Comparison of ENCODE assay signal across 29 cellular contexts in genomic region chr4:38865445-38865844, GRCh38. TPM values are rescaled to one million over a fixed set of nuclear protein-coding genes. Genes with fewer than 3 reads are reported as not detected.
DNase-seq lines count a peak whose midpoint lies in the region; ATAC-seq, FAIRE-seq and TF ChIP-seq lines count a peak whose summit lies in the region.
"Had no signal": no experiment of that assay in that cellular context is flagged by ENCODE, and none has a peak within 500 bp of the region (broad histone marks: within the 10 kb centered on the region; RNA-seq: fewer than 3 reads in every experiment).

No MANE protein-coding gene starts in this region.

- H3K27me3 ChIP-seq in Karpas-422 (ENCODE audit: low read length) (no peaks in the 10 kb centered on the region), HepG2 (ENCODE audit: control insufficient read depth in 1 of 2, insufficient read depth in 2 of 2, low read length in 2 of 2) (no peaks in the 10 kb centered on the region), neutrophil (no peaks in the 10 kb centered on the region), BE2C (no peaks in the 10 kb centered on the region)
- H3K27me3 ChIP-seq in CD4-positive, alpha-beta memory T cell (ENCODE audit: insufficient read depth, low read length), result no peaks in the 10 kb centered on the region
- H3K27me3 ChIP-seq: gastroesophageal sphincter, testis, uterus had no signal

- H2AFZ ChIP-seq in Karpas-422 (ENCODE audit: low read length) (no peak overlapping the region), HepG2 (ENCODE audit: low read length) (peak overlapping the region; percentile 45)

- H3K27ac ChIP-seq in Karpas-422 (ENCODE audit: low read length) (no peak overlapping the region), HepG2 (ENCODE audit: extremely low read length, insufficient read depth, low read length) (no peak overlapping the region), neutrophil (peak overlapping the region; percentile 44)
- H3K27ac ChIP-seq in CD4-positive, alpha-beta memory T cell (ENCODE audit: low read depth, low read length), result no peak overlapping the region
- H3K27ac ChIP-seq: gastroesophageal sphincter, left ventricle myocardium inferior, SK-N-MC, testis, uterus had no signal

- ATAC-seq in HepG2 (no peak), GM21825 (IDR thresholded peaks at IDR 0.05; ENCODE audit: unreplicated experiment) (no peak)
- ATAC-seq: gastroesophageal sphincter; K562; natural killer cell treated with Interleukin-12 subunit alpha and Interleukin-12 subunit beta and Interleukin-15 and Interleukin-18, amount 100 ng/mL, for 72 hours; sciatic nerve; stimulated activated naive B cell treated with anti-CD40 and anti-IgM and Interleukin-4, amounts not matched to agents 10 μg/mL and 1 μg/mL and 100 μg/mL, for 72 hours had no signal

- BruUV-seq in HepG2 (replicated peaks; lab: Mats Ljungman, UMichigan), result no TSS peak

- FAIRE-seq in HepG2 (lab: Jason Lieb, UNC), result peak; percentile 8
- FAIRE-seq: D721Med, K562 had no signal

- CTCF ChIA-PET in HepG2 (lab: Yijun Ruan, JAX; ENCODE audit: low intra/inter-chr PET ratio, low total read pairs), result no interaction called here
- CTCF ChIA-PET in CD4-positive, alpha-beta memory T cell (lab: Charles Lee; ENCODE audit: partially characterized antibody), result interaction anchor here (1.2 to 1.7 kb wide), 2 partner anchors 8 to 83 kb away, joined by 3 to 6 read pairs; partner anchors contain the start of genes TLR10 and TLR6

- TF ChIP-seq CTCF in HepG2 (CRISPR knock-in tag; IDR thresholded peaks at IDR 0.05), result no peak
- TF ChIP-seq CTCF in neutrophil (IDR thresholded peaks at IDR 0.05), result no peak
- no peak for TF ChIP-seq CTCF in BE2C (IDR thresholded peaks at IDR 0.05; ENCODE audit: low read depth, low read length)

- no peak for TF ChIP-seq RAD21 in HepG2 (CRISPR knock-in tag; IDR thresholded peaks at IDR 0.05)

- H3K79me2 ChIP-seq in Karpas-422 (ENCODE audit: low read length) (no peaks in the 10 kb centered on the region), HepG2 (ENCODE audit: insufficient read depth, low read length) (peaks cover 30% of the 10 kb centered on the region)

- H3K9me3 ChIP-seq in Karpas-422 (ENCODE audit: low read length), result no peaks in the 10 kb centered on the region
- no peaks in the 10 kb centered on the region for H3K9me3 ChIP-seq in HepG2 (ENCODE audit: low read length)
- H3K9me3 ChIP-seq in neutrophil, result no peaks in the 10 kb centered on the region
- no peaks in the 10 kb centered on the region for H3K9me3 ChIP-seq in CD4-positive, alpha-beta memory T cell (ENCODE audit: control insufficient read depth in 1 of 2, low read length in 2 of 2)
- H3K9me3 ChIP-seq in BE2C, result no peaks in the 10 kb centered on the region
- H3K9me3 ChIP-seq: gastroesophageal sphincter, left ventricle myocardium inferior, testis, uterus had no signal

- no peaks in the 10 kb centered on the region for H3K9me2 ChIP-seq in Karpas-422 (replicated peaks; ENCODE audit: insufficient read depth, low read length)

- 30% methylated on average over 6 of the region's 6 CpGs for WGBS in HepG2 (ENCODE audit: low lambda C conversion rate)

- no peaks in the 10 kb centered on the region for H3K36me3 ChIP-seq in Karpas-422 (ENCODE audit: insufficient read depth, low read length)
- H3K36me3 ChIP-seq in HepG2 (replicated peaks in 1 of 2; ENCODE audit: control insufficient read depth in 1 of 2, insufficient read depth in 2 of 2, low read length in 2 of 2), result peaks cover 4 to 5% of the 10 kb centered on the region in 2 experiments
- H3K36me3 ChIP-seq in neutrophil, result no peaks in the 10 kb centered on the region
- no peaks in the 10 kb centered on the region for H3K36me3 ChIP-seq in CD4-positive, alpha-beta memory T cell (ENCODE audit: insufficient read depth, low read length)
- no peaks in the 10 kb centered on the region for H3K36me3 ChIP-seq in BE2C
- H3K36me3 ChIP-seq: left ventricle myocardium inferior, uterus had no signal

- in situ Hi-C loops in HepG2 (cut with HindIII; ENCODE audit: extremely low pct_ligation_motif_present, low pct_unique_long_range_greater_than_20kb), result no loop called here

- peaks cover 2% of the 10 kb centered on the region for H3K27me3 Mint-ChIP-seq in activated T-helper 1 cell treated with anti-CD3 and anti-CD28 coated beads, Interleukin-12 subunit alpha, Interleukin-12 subunit beta, Interleukin-2, Interleukin-4 antibody, amounts not matched to agents 30 ng/mL and 10 ng/mL and 1 ng/mL, durations not matched to agents 14 hours and 24 hours and 36 hours (ENCODE audit: insufficient read depth)
- peaks cover 17 to 31% of the 10 kb centered on the region in 2 donors for H3K27me3 Mint-ChIP-seq in CD4-positive, alpha-beta memory T cell
- H3K27me3 Mint-ChIP-seq: stimulated activated naive B cell treated with anti-CD40 and anti-IgM and Interleukin-4, amounts not matched to agents 10 μg/mL and 1 μg/mL and 100 μg/mL, for 72 hours had no signal

- no peak overlapping the region for H3K27ac Mint-ChIP-seq in activated T-helper 1 cell treated with anti-CD3 and anti-CD28 coated beads, Interleukin-12 subunit alpha, Interleukin-12 subunit beta, Interleukin-2, Interleukin-4 antibody, amounts not matched to agents 30 ng/mL and 10 ng/mL and 1 ng/mL, durations not matched to agents 14 hours and 24 hours and 36 hours
- no peak overlapping the region for H3K27ac Mint-ChIP-seq in CD4-positive, alpha-beta memory T cell
- H3K27ac Mint-ChIP-seq: immature natural killer cell; natural killer cell treated with Interleukin-12 subunit alpha and Interleukin-12 subunit beta and Interleukin-15 and Interleukin-18, amount 100 ng/mL, for 72 hours; stimulated activated naive B cell treated with anti-CD40 and anti-IgM and Interleukin-4, amounts not matched to agents 10 μg/mL and 1 μg/mL and 100 μg/mL, for 72 hours had no signal

- H3K4me3 Mint-ChIP-seq in activated T-helper 1 cell treated with anti-CD3 and anti-CD28 coated beads, Interleukin-12 subunit alpha, Interleukin-12 subunit beta, Interleukin-2, Interleukin-4 antibody, amounts not matched to agents 30 ng/mL and 10 ng/mL and 1 ng/mL, durations not matched to agents 14 hours and 24 hours and 36 hours, result peak overlapping the region; percentile 28
- peak overlapping the region in 1 of 8 donors; percentile 33 for H3K4me3 Mint-ChIP-seq in CD4-positive, alpha-beta memory T cell
- H3K4me3 Mint-ChIP-seq: natural killer cell treated with Interleukin-12 subunit alpha and Interleukin-12 subunit beta and Interleukin-15 and Interleukin-18, amount 100 ng/mL, for 72 hours; stimulated activated naive B cell treated with anti-CD40 and anti-IgM and Interleukin-4, amounts not matched to agents 10 μg/mL and 1 μg/mL and 100 μg/mL, for 72 hours had no signal

- intact Hi-C loops in activated T-helper 1 cell treated with anti-CD3 and anti-CD28 coated beads, Interleukin-12 subunit alpha, Interleukin-12 subunit beta, Interleukin-2, Interleukin-4 antibody, amounts not matched to agents 30 ng/mL and 10 ng/mL and 1 ng/mL, durations not matched to agents 14 hours and 24 hours and 36 hours (cut with micrococcal nuclease), result no loop called here
- intact Hi-C loops in HepG2 (cut with micrococcal nuclease; ENCODE audit: unreplicated experiment), result no loop called here
- intact Hi-C loops in CD4-positive, alpha-beta memory T cell (cut with micrococcal nuclease), result no loop called here

- H3K9me3 Mint-ChIP-seq in activated T-helper 1 cell treated with anti-CD3 and anti-CD28 coated beads, Interleukin-12 subunit alpha, Interleukin-12 subunit beta, Interleukin-2, Interleukin-4 antibody, amounts not matched to agents 30 ng/mL and 10 ng/mL and 1 ng/mL, durations not matched to agents 14 hours and 24 hours and 36 hours, result no peaks in the 10 kb centered on the region
- H3K9me3 Mint-ChIP-seq in CD4-positive, alpha-beta memory T cell, result no peaks in the 10 kb centered on the region
- H3K9me3 Mint-ChIP-seq: immature natural killer cell; natural killer cell treated with Interleukin-12 subunit alpha and Interleukin-12 subunit beta and Interleukin-15 and Interleukin-18, amount 100 ng/mL, for 72 hours; stimulated activated naive B cell treated with anti-CD40 and anti-IgM and Interleukin-4, amounts not matched to agents 10 μg/mL and 1 μg/mL and 100 μg/mL, for 72 hours had no signal

- H3K36me3 Mint-ChIP-seq in activated T-helper 1 cell treated with anti-CD3 and anti-CD28 coated beads, Interleukin-12 subunit alpha, Interleukin-12 subunit beta, Interleukin-2, Interleukin-4 antibody, amounts not matched to agents 30 ng/mL and 10 ng/mL and 1 ng/mL, durations not matched to agents 14 hours and 24 hours and 36 hours (ENCODE audit: low read depth), result peaks cover 2% of the 10 kb centered on the region
- H3K36me3 Mint-ChIP-seq in CD4-positive, alpha-beta memory T cell, result no peaks in the 10 kb centered on the region
- H3K36me3 Mint-ChIP-seq: immature natural killer cell; natural killer cell treated with Interleukin-12 subunit alpha and Interleukin-12 subunit beta and Interleukin-15 and Interleukin-18, amount 100 ng/mL, for 72 hours had no signal

- H3K4me1 ChIP-seq in Karpas-422 (ENCODE audit: low read length) (peaks cover 19% of the 10 kb centered on the region), HepG2 (ENCODE audit: insufficient read depth, low read length) (peaks cover 39% of the 10 kb centered on the region), neutrophil (ENCODE audit: control insufficient read depth in 1 of 2, insufficient read depth in 1 of 2, low read depth in 1 of 2, low read length in 1 of 2) (peaks cover 23 to 24% of the 10 kb centered on the region in 2 experiments), BE2C (no peaks in the 10 kb centered on the region; the same call in 1 of the 2 replicates)
- H3K4me1 ChIP-seq in CD4-positive, alpha-beta memory T cell (ENCODE audit: insufficient read depth, low read length), result no peaks in the 10 kb centered on the region

- POLR2A ChIA-PET in HepG2 (lab: Yijun Ruan, JAX), result no interaction called here
- POLR2A ChIA-PET in CD4-positive, alpha-beta memory T cell (lab: Charles Lee; ENCODE audit: partially characterized antibody), result no interaction called here

- H3K9ac ChIP-seq in Karpas-422 (ENCODE audit: low read length) (no peak overlapping the region), HepG2 (ENCODE audit: insufficient read depth, low read depth, low read length) (peak overlapping the region; percentile 19; the same call in 1 of the 2 replicates)

- no peak for TF ChIP-seq POLR2A in HepG2 (IDR thresholded peaks at IDR 0.05; ENCODE audit: insufficient read depth in 1 of 2, low read depth in 2 of 2, low read length in 2 of 2)

- TF ChIP-seq EP300 in HepG2 (IDR thresholded peaks at IDR 0.05; ENCODE audit: low read depth in 2 of 2, low read length in 2 of 2) (no peak), HepG2 (CRISPR knock-in tag; IDR thresholded peaks at IDR 0.05; ENCODE audit: borderline replicate concordance) (no peak)

- no peak overlapping the region for H3K4me3 ChIP-seq in Karpas-422 (ENCODE audit: low read length)
- H3K4me3 ChIP-seq in HepG2 (replicated peaks in 1 of 3; ENCODE audit: insufficient read depth in 1 of 3, low read depth in 2 of 3, low read length in 3 of 3), result no peak overlapping the region; a peak in 1 of 6 replicates
- no peak overlapping the region for H3K4me3 ChIP-seq in neutrophil (ENCODE audit: low read depth in 1 of 2, low read length in 1 of 2)
- no peak overlapping the region for H3K4me3 ChIP-seq in CD4-positive, alpha-beta memory T cell (ENCODE audit: low read length in 2 of 2)
- no peak overlapping the region for H3K4me3 ChIP-seq in BE2C (ENCODE audit: low read depth, low read length)
- H3K4me3 ChIP-seq: gastroesophageal sphincter, K562, left ventricle myocardium inferior, SK-N-MC, testis, uterus had no signal

- DNase-seq in Karpas-422 (peak; percentile 38), HepG2 (ENCODE audit: low spot score) (peak; percentile 25), BE2C (no peak)
- no peak for DNase-seq in activated T-helper 1 cell treated with anti-CD3 and anti-CD28 coated beads, Interleukin-12 subunit alpha, Interleukin-12 subunit beta, Interleukin-2, Interleukin-4 antibody, amounts not matched to agents 30 ng/mL and 10 ng/mL and 1 ng/mL, durations not matched to agents 14 hours and 24 hours and 36 hours (ENCODE audit: low spot score)
- no peak for DNase-seq in CD4-positive, alpha-beta memory T cell
- DNase-seq: activated CD4-positive, CD25-positive, alpha-beta regulatory T cell treated with anti-CD3 and anti-CD28 coated beads, Interleukin-2, amount 50 U/mL, for 72 hours; activated gamma-delta T cell; activated T-cell treated with anti-CD3 and anti-CD28 coated beads, Interleukin-2, amount 50 U/mL, for 1 hour; hypothalamus; immature natural killer cell; left ventricle myocardium inferior; MM.1S; NCI-H1436; NCI-H2081 treated with DMSO at 0.1 percent for 48 hours; NCI-H226; NCI-H748 treated with DMSO at 0.1 percent for 48 hours; OCI-M1; stimulated activated naive B cell treated with anti-CD40 and anti-IgM and Interleukin-4, amounts not matched to agents 10 μg/mL and 1 μg/mL and 100 μg/mL, for 72 hours; testis; uterus had no signal

- H4K20me1 ChIP-seq in Karpas-422 (ENCODE audit: insufficient read depth, low read depth, low read length) (no peaks in the 10 kb centered on the region), HepG2 (ENCODE audit: insufficient read depth, low read length) (no peaks in the 10 kb centered on the region)

- peaks cover 29% of the 10 kb centered on the region for H3K4me1 Mint-ChIP-seq in activated T-helper 1 cell treated with anti-CD3 and anti-CD28 coated beads, Interleukin-12 subunit alpha, Interleukin-12 subunit beta, Interleukin-2, Interleukin-4 antibody, amounts not matched to agents 30 ng/mL and 10 ng/mL and 1 ng/mL, durations not matched to agents 14 hours and 24 hours and 36 hours (ENCODE audit: low read depth)
- peaks cover 10 to 21% (median 18%) of the 10 kb centered on the region in 4 donors for H3K4me1 Mint-ChIP-seq in CD4-positive, alpha-beta memory T cell

- no peak overlapping the region for H3K4me2 ChIP-seq in Karpas-422 (ENCODE audit: low read depth, low read length, poor library complexity, severe bottlenecking)
- H3K4me2 ChIP-seq in HepG2 (ENCODE audit: low read depth, low read length), result peak overlapping the region; percentile 42

RNA-seq across cellular contexts. Expression of gene FAM114A1, which starts 2.2 kb away (rescaled TPM):
- total RNA-seq in Karpas-422 (2014; rRNA removed; shearing (Covaris generic); ENCODE audit: low replicate concordance), result 1.6 and 4.1 TPM in 2 replicates
- total RNA-seq in activated T-helper 1 cell treated with anti-CD3 and anti-CD28 coated beads, Interleukin-12 subunit alpha, Interleukin-12 subunit beta, Interleukin-2, Interleukin-4 antibody, amounts not matched to agents 30 ng/mL and 10 ng/mL and 1 ng/mL, durations not matched to agents 14 hours and 24 hours and 36 hours, result 0.22 and 0.49 TPM in 2 replicates
- total RNA-seq in HepG2 (2016; rRNA removed; fragmentation: Illumina TruSeq; extraction: Trizol), result 61.0 and 87.0 TPM in 2 replicates
- 8.9 and 9.7 TPM in 2 replicates for total RNA-seq in HepG2 (2016; cell fraction: cytosol; rRNA removed; fragmentation: Illumina TruSeq; extraction: Trizol; ENCODE audit: low read depth)
- 59.7 and 78.6 TPM in 2 replicates for total RNA-seq in HepG2 (2016; cell fraction: insoluble cytoplasmic fraction; rRNA removed; fragmentation: Illumina TruSeq; extraction: Trizol)
- 27.8 and 30.9 TPM in 2 replicates for total RNA-seq in HepG2 (2016; cell fraction: membrane; rRNA removed; fragmentation: Illumina TruSeq; extraction: Trizol)
- 36.3 and 40.0 TPM in 2 replicates for total RNA-seq in HepG2 (2016; cell fraction: nucleus; rRNA removed; fragmentation: Illumina TruSeq; extraction: Trizol)
- 70.4 and 76.9 TPM in 2 replicates for polyA plus RNA-seq in HepG2 (2011; rRNA removed)
- 80.2 and 86.3 TPM in 2 replicates for polyA plus RNA-seq in HepG2 (2011; cell fraction: cytosol; rRNA removed)
- polyA plus RNA-seq in HepG2 (2011; cell fraction: nucleus; rRNA removed), result 71.8 and 99.8 TPM in 2 replicates
- polyA plus RNA-seq in HepG2 (2012), result 46.7 and 54.6 TPM in 2 replicates
- polyA plus RNA-seq in HepG2 (2016; cell fraction: cytosol; fragmentation: Illumina TruSeq; extraction: Trizol; ENCODE audit: low read depth), result 6.6 and 8.5 TPM in 2 replicates
- polyA plus RNA-seq in HepG2 (2016; cell fraction: insoluble cytoplasmic fraction; fragmentation: Illumina TruSeq; extraction: Trizol; ENCODE audit: low read depth), result 47.8 and 57.1 TPM in 2 replicates
- 14.4 and 15.0 TPM in 2 replicates for polyA plus RNA-seq in HepG2 (2016; cell fraction: membrane; fragmentation: Illumina TruSeq; extraction: Trizol; ENCODE audit: low read depth)
- polyA plus RNA-seq in HepG2 (2016; cell fraction: nucleus; fragmentation: Illumina TruSeq; extraction: Trizol; ENCODE audit: insufficient read depth, low read depth), result 39.6 and 49.5 TPM in 2 replicates
- 28.7 and 145 TPM in 2 replicates for polyA minus RNA-seq in HepG2 (2011; rRNA and poly(A)+ RNA removed; ENCODE audit: low replicate concordance)
- 64.1 and 82.7 TPM in 2 replicates for polyA minus RNA-seq in HepG2 (2011; cell fraction: cytosol; rRNA and poly(A)+ RNA removed)
- polyA minus RNA-seq in HepG2 (2011; cell fraction: nucleus; rRNA and poly(A)+ RNA removed), result 115 and 140 TPM in 2 replicates
- under 1 TPM; 0.09 to 0.44 TPM for total RNA-seq in CD4-positive, alpha-beta memory T cell
- under 1 TPM in 1 of 2 donors, not detected in 1; 0.64 TPM for polyA plus RNA-seq in CD4-positive, alpha-beta memory T cell
- polyA plus RNA-seq in BE2C (2012; ENCODE audit: insufficient read depth, insufficient read length, low read depth), result not detected
- total RNA-seq: activated CD8-positive, alpha-beta memory T cell treated with anti-CD3 and anti-CD28 coated beads for 36 hours had no signal
- polyA plus RNA-seq: immature natural killer cell had no signal

RNA-seq across cellular contexts. Expression of gene TLR6, which starts 8.8 kb away (rescaled TPM):
- 12.4 and 39.9 TPM in 2 replicates for total RNA-seq in Karpas-422 (2014; rRNA removed; shearing (Covaris generic); ENCODE audit: low replicate concordance)
- 1.3 and 1.7 TPM in 2 replicates for total RNA-seq in activated T-helper 1 cell treated with anti-CD3 and anti-CD28 coated beads, Interleukin-12 subunit alpha, Interleukin-12 subunit beta, Interleukin-2, Interleukin-4 antibody, amounts not matched to agents 30 ng/mL and 10 ng/mL and 1 ng/mL, durations not matched to agents 14 hours and 24 hours and 36 hours
- 0.52 and 0.71 TPM in 2 replicates for total RNA-seq in HepG2 (2016; rRNA removed; fragmentation: Illumina TruSeq; extraction: Trizol)
- total RNA-seq in HepG2 (2016; cell fraction: cytosol; rRNA removed; fragmentation: Illumina TruSeq; extraction: Trizol; ENCODE audit: low read depth), result 0.40 and 0.62 TPM in 2 replicates
- total RNA-seq in HepG2 (2016; cell fraction: insoluble cytoplasmic fraction; rRNA removed; fragmentation: Illumina TruSeq; extraction: Trizol), result 0.31 and 0.54 TPM in 2 replicates
- 1.0 and 1.2 TPM in 2 replicates for total RNA-seq in HepG2 (2016; cell fraction: membrane; rRNA removed; fragmentation: Illumina TruSeq; extraction: Trizol)
- 0.71 and 0.72 TPM in 2 replicates for total RNA-seq in HepG2 (2016; cell fraction: nucleus; rRNA removed; fragmentation: Illumina TruSeq; extraction: Trizol)
- 0.18 and 0.33 TPM in 2 replicates for polyA plus RNA-seq in HepG2 (2011; rRNA removed)
- 0.05 and 0.12 TPM in 2 replicates for polyA plus RNA-seq in HepG2 (2011; cell fraction: cytosol; rRNA removed)
- 0.19 and 0.23 TPM in 2 replicates for polyA plus RNA-seq in HepG2 (2011; cell fraction: nucleus; rRNA removed)
- polyA plus RNA-seq in HepG2 (2012), result 0.12 and 0.39 TPM in 2 replicates
- 0.02 TPM in 1 of 2 replicates, not detected in the other for polyA plus RNA-seq in HepG2 (2016; cell fraction: cytosol; fragmentation: Illumina TruSeq; extraction: Trizol; ENCODE audit: low read depth)
- 0.17 and 0.19 TPM in 2 replicates for polyA plus RNA-seq in HepG2 (2016; cell fraction: insoluble cytoplasmic fraction; fragmentation: Illumina TruSeq; extraction: Trizol; ENCODE audit: low read depth)
- polyA plus RNA-seq in HepG2 (2016; cell fraction: membrane; fragmentation: Illumina TruSeq; extraction: Trizol; ENCODE audit: low read depth), result 0.03 and 0.06 TPM in 2 replicates
- 0.61 and 0.71 TPM in 2 replicates for polyA plus RNA-seq in HepG2 (2016; cell fraction: nucleus; fragmentation: Illumina TruSeq; extraction: Trizol; ENCODE audit: insufficient read depth, low read depth)
- polyA minus RNA-seq in HepG2 (2011; rRNA and poly(A)+ RNA removed; ENCODE audit: low replicate concordance), result 0.20 and 7.2 TPM in 2 replicates
- polyA minus RNA-seq in HepG2 (2011; cell fraction: cytosol; rRNA and poly(A)+ RNA removed), result 0.26 and 0.59 TPM in 2 replicates
- 0.62 and 0.90 TPM in 2 replicates for polyA minus RNA-seq in HepG2 (2011; cell fraction: nucleus; rRNA and poly(A)+ RNA removed)
- total RNA-seq in CD4-positive, alpha-beta memory T cell, result 1 to 10 TPM; 7.3 to 7.7 TPM
- under 1 TPM; 0.03 to 0.89 TPM for polyA plus RNA-seq in CD4-positive, alpha-beta memory T cell
- polyA plus RNA-seq in BE2C (2012; ENCODE audit: insufficient read depth, insufficient read length, low read depth), result not detected

Comparison
In these comparisons a context has a peak if more than half of its experiments do, and no peak if none do; other contexts are left out.
1. DNase-seq: peak in Karpas-422 (single experiment) and HepG2 (single experiment); none in activated T-helper 1 cell treated with anti-CD3 and anti-CD28 coated beads, Interleukin-12 subunit alpha, Interleukin-12 subunit beta, Interleukin-2, Interleukin-4 antibody, amounts not matched to agents 30 ng/mL and 10 ng/mL and 1 ng/mL, durations not matched to agents 14 hours and 24 hours and 36 hours (single experiment), CD4-positive, alpha-beta memory T cell (0 of 5) and BE2C (single experiment).